30 cellular contexts compared by ENCODE assay signal in the genomic region with DNA sequence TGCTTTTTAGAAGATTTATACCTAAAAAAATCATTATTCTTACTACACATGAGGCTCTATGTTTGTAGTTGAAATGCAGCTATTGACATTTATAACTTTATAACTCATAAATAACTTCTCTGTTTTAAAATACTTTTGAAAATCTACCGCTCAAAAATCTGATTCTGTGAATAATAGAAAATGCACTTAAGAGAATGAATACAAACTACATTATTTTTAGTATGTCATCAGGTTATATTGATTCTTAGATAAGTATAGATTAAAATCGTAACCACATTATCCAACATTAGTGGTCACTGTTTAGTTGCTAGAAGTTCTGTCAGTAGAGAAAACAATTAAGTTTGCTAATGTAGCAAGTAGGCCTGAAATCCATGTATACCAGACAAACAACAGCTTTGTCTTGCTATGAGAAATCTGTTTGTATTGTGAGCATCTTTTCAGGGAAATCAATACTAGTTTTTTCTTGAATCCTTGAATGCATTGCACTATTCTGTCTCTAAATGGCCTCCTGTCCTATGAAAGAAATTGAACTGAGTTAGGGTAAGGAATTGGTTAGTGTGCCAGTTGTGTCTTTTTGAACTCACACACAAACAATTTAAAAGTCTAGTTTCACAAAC.
"Had no signal": no experiment of that assay in that cellular context is flagged by ENCODE, and none has a peak within 500 bp of the region (broad histone marks: within the 10 kb centered on the region; RNA-seq: fewer than 3 reads in every experiment).

No MANE protein-coding gene starts in this region.

- H3K9me3 Mint-ChIP-seq: activated B cell treated with CpG ODN at 0.5 μM for 24 hours; activated CD4-positive, alpha-beta T cell treated with anti-CD3 and anti-CD28 coated beads, Interleukin-2, amount 10 ng/mL, durations not matched to agents 24 days and 14 days; activated naive CD4-positive, alpha-beta T cell treated with anti-CD3 and anti-CD28 coated beads, Interleukin-2, amount 50 U/mL, for 72 hours; activated naive CD8-positive, alpha-beta T cell treated with anti-CD3 and anti-CD28 coated beads, Interleukin-2, amount 50 U/mL, for 24 hours; activated T-cell treated with anti-CD3 and anti-CD28 coated beads, Interleukin-2, amount 50 U/mL, for 4 hours; T-cell had no signal

- FAIRE-seq: bronchial epithelial cell, TTC549 had no signal

- H3K4me3 Mint-ChIP-seq: activated B cell treated with CpG ODN at 0.5 μM for 24 hours; activated CD4-positive, alpha-beta T cell treated with anti-CD3 and anti-CD28 coated beads, Interleukin-2, amount 10 ng/mL, durations not matched to agents 24 days and 14 days; activated CD8-positive, alpha-beta memory T cell treated with anti-CD3 and anti-CD28 coated beads, Interleukin-2, amount 10 ng/mL, durations not matched to agents 7 days and 5 days; activated naive CD8-positive, alpha-beta T cell treated with anti-CD3 and anti-CD28 coated beads, Interleukin-2, amount 50 U/mL, for 24 hours; activated T-cell treated with anti-CD3 and anti-CD28 coated beads, Interleukin-2, amount 50 U/mL, for 4 hours; T-cell had no signal

- H3K27ac Mint-ChIP-seq: activated B cell treated with CpG ODN at 0.5 μM for 24 hours; activated CD4-positive, alpha-beta T cell treated with anti-CD3 and anti-CD28 coated beads, Interleukin-2, amount 10 ng/mL, durations not matched to agents 24 days and 14 days; activated CD8-positive, alpha-beta memory T cell treated with anti-CD3 and anti-CD28 coated beads, Interleukin-2, amount 10 ng/mL, durations not matched to agents 7 days and 5 days; activated naive CD4-positive, alpha-beta T cell treated with anti-CD3 and anti-CD28 coated beads, Interleukin-2, amount 50 U/mL, for 72 hours; activated naive CD8-positive, alpha-beta T cell treated with anti-CD3 and anti-CD28 coated beads, Interleukin-2, amount 50 U/mL, for 24 hours; T-cell had no signal

- H3K9me3 ChIP-seq: ascending aorta, body of pancreas, SJCRH30 had no signal

- H3K27me3 ChIP-seq: ascending aorta, body of pancreas, SJCRH30 had no signal

- H3K4me3 ChIP-seq: ascending aorta, body of pancreas, SJCRH30 had no signal

- H3K36me3 ChIP-seq: ascending aorta, SJCRH30 had no signal

- H3K27ac ChIP-seq: ascending aorta, body of pancreas, SJCRH30 had no signal

- ATAC-seq: activated CD8-positive, alpha-beta memory T cell treated with anti-CD3 and anti-CD28 coated beads, Interleukin-2, amount 10 ng/mL, durations not matched to agents 7 days and 5 days; activated naive CD4-positive, alpha-beta T cell treated with anti-CD3 and anti-CD28 coated beads, Interleukin-2, amount 50 U/mL, for 72 hours; activated naive CD8-positive, alpha-beta T cell treated with anti-CD3 and anti-CD28 coated beads, Interleukin-2, amount 50 U/mL, for 24 hours; activated T-cell treated with anti-CD3 and anti-CD28 coated beads, Interleukin-2, amount 50 U/mL, for 4 hours; body of pancreas; Right ventricle myocardium inferior; T-cell had no signal

- H3K27me3 Mint-ChIP-seq: activated B cell treated with CpG ODN at 0.5 μM for 24 hours; activated CD4-positive, alpha-beta T cell treated with anti-CD3 and anti-CD28 coated beads, Interleukin-2, amount 10 ng/mL, durations not matched to agents 24 days and 14 days; activated CD8-positive, alpha-beta memory T cell treated with anti-CD3 and anti-CD28 coated beads, Interleukin-2, amount 10 ng/mL, durations not matched to agents 7 days and 5 days; activated naive CD8-positive, alpha-beta T cell treated with anti-CD3 and anti-CD28 coated beads, Interleukin-2, amount 50 U/mL, for 24 hours; T-cell had no signal

- H3K4me1 ChIP-seq: ascending aorta, body of pancreas, SJCRH30 had no signal

- H3K4me1 Mint-ChIP-seq: activated B cell treated with CpG ODN at 0.5 μM for 24 hours; activated CD4-positive, alpha-beta T cell treated with anti-CD3 and anti-CD28 coated beads, Interleukin-2, amount 10 ng/mL, durations not matched to agents 24 days and 14 days; activated CD8-positive, alpha-beta memory T cell treated with anti-CD3 and anti-CD28 coated beads, Interleukin-2, amount 10 ng/mL, durations not matched to agents 7 days and 5 days; activated naive CD8-positive, alpha-beta T cell treated with anti-CD3 and anti-CD28 coated beads, Interleukin-2, amount 50 U/mL, for 24 hours; T-cell had no signal

- DNase-seq: activated B cell treated with CpG ODN at 0.5 μM for 24 hours; activated CD4-positive, alpha-beta T cell treated with anti-CD3 and anti-CD28 coated beads for 1 hour; activated CD4-positive, alpha-beta T cell treated with anti-CD3 and anti-CD28 coated beads, Interleukin-2, amount 10 ng/mL, durations not matched to agents 24 days and 14 days; activated CD4-positive, alpha-beta T cell treated with anti-CD3 and anti-CD28 coated beads, Interleukin-2, amount 50 U/mL, for 48 hours; activated CD8-positive, alpha-beta memory T cell treated with anti-CD3 and anti-CD28 coated beads, Interleukin-2, amount 10 ng/mL, durations not matched to agents 7 days and 5 days; activated effector memory CD4-positive, alpha-beta T cell treated with anti-CD3 and anti-CD28 coated beads, Interleukin-2, amount 50 U/mL, for 16 hours; activated naive CD4-positive, alpha-beta T cell treated with Interleukin-2 at 50 U/mL for 16 hours; activated naive CD8-positive, alpha-beta T cell treated with anti-CD3 and anti-CD28 coated beads, Interleukin-2, amount 50 U/mL, for 24 hours; activated T-cell treated with anti-CD3 and anti-CD28 coated beads, Interleukin-2, amount 50 U/mL, for 4 hours; amniotic stem cell; body of pancreas; central memory CD4-positive, alpha-beta T cell; MM.1S; NCI-H1105 treated with DMSO at 0.1 percent for 48 hours; NCI-H146; NCI-H1930; NCI-H2171; NCI-H2227 treated with DMSO at 0.1 percent for 48 hours; NCI-H526 treated with DMSO at 0.1 percent for 48 hours; NCI-H82; RPMI8226; SJCRH30; T-cell; T-helper 2 cell; T1000 had no signal

- H3K36me3 Mint-ChIP-seq: activated CD8-positive, alpha-beta memory T cell treated with anti-CD3 and anti-CD28 coated beads, Interleukin-2, amount 10 ng/mL, durations not matched to agents 7 days and 5 days; activated naive CD4-positive, alpha-beta T cell treated with anti-CD3 and anti-CD28 coated beads, Interleukin-2, amount 50 U/mL, for 72 hours; T-cell had no signal
